ENCODE assay signal across 16 cellular contexts in the genomic region with DNA sequence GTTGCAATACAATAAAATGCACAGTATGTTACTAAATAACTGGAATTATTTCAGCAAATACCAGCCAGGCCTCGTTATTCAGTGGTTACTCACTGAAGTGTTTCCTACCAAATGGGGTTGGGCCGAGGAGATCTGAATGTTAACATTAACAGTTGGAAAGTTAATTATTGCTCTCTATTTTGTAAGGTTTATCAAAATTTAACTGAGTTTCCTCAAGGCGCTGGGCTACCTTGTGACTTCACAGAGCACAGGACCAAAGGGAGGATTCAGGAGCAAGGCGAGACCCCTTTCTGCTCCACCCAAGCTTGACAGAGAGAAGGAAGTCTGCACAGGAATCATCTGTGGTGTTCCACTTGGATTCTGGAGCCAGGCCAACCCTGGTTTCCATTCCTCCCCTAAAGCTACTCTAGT. TPM values are rescaled to one million over a fixed set of nuclear protein-coding genes. Genes with fewer than 3 reads are reported as not detected.
DNase-seq lines count a peak whose midpoint lies in the region; FAIRE-seq and TF ChIP-seq lines count a peak whose summit lies in the region.
"Had no signal": no experiment of that assay in that cellular context is flagged by ENCODE, and none has a peak within 500 bp of the region (broad histone marks: within the 10 kb centered on the region; RNA-seq: fewer than 3 reads in every experiment).

No MANE protein-coding gene starts in this region.

- DNase-seq in AG10803 (ENCODE audit: low read depth), result peak; percentile 83
- peak; percentile 90 for DNase-seq in RCC 7860 (ENCODE audit: low spot score)
- DNase-seq in esophagus muscularis mucosa (ENCODE audit: extremely low spot score), result peak; percentile 72
- no peak for DNase-seq in HuH-7 (ENCODE audit: low spot score)
- no peak for DNase-seq in occipital lobe (lab: John Stamatoyannopoulos, UW)
- no peak for DNase-seq in Peyer's patch
- DNase-seq in lower leg skin (ENCODE audit: low spot score in 2 of 2), result no peak
- DNase-seq: activated T-cell treated with anti-CD3 and anti-CD28 coated beads, Interleukin-2, amount 50 U/mL, for 48 hours; amygdala; DMS53; effector CD4-positive, alpha-beta T cell; T-helper 2 cell had no signal

- H3K36me3 Mint-ChIP-seq in nephron (ENCODE audit: low read depth), result peaks cover 80% of the 10 kb centered on the region
- H3K36me3 Mint-ChIP-seq: IgD-negative memory B cell, memory B cell had no signal

- H3K9me3 ChIP-seq in esophagus muscularis mucosa, result no peaks in the 10 kb centered on the region
- no peaks in the 10 kb centered on the region for H3K9me3 ChIP-seq in Peyer's patch
- H3K9me3 ChIP-seq: ovary had no signal

- H3K27ac Mint-ChIP-seq in nephron, result peak overlapping the region; percentile 72 to 95 (median 94)
- H3K27ac Mint-ChIP-seq: IgD-negative memory B cell, memory B cell had no signal

- H3K36me3 ChIP-seq in esophagus muscularis mucosa (peaks cover 0 to 23% (median 0%) of the 10 kb centered on the region in 4 donors), Peyer's patch (no peaks in the 10 kb centered on the region)
- H3K36me3 ChIP-seq: ovary had no signal

- H3K4me3 ChIP-seq in AG10803 (ENCODE audit: low read length) (no peak overlapping the region), esophagus muscularis mucosa (no peak overlapping the region), Peyer's patch (no peak overlapping the region), lower leg skin (ENCODE audit: low read depth, poor library complexity, severe bottlenecking) (no peak overlapping the region)
- H3K4me3 ChIP-seq: ovary had no signal

- H3K4me3 Mint-ChIP-seq in nephron, result peak overlapping the region in 1 of 3 experiments; percentile 46
- H3K4me3 Mint-ChIP-seq: IgD-negative memory B cell, memory B cell had no signal

- H3K9me3 Mint-ChIP-seq in nephron, result peaks cover 17% of the 10 kb centered on the region

- H3K4me1 Mint-ChIP-seq in nephron, result peaks cover 38% of the 10 kb centered on the region
- H3K4me1 Mint-ChIP-seq: IgD-negative memory B cell, memory B cell had no signal

- no peak for TF ChIP-seq EP300 in esophagus muscularis mucosa (IDR thresholded peaks at IDR 0.05)

- H3K27ac ChIP-seq in esophagus muscularis mucosa (replicated peaks in 1 of 4) (peak overlapping the region; percentile 66 to 71 (median 68)), Peyer's patch (no peak overlapping the region)
- H3K27ac ChIP-seq: ovary had no signal

- FAIRE-seq in RCC 7860 (lab: Jason Lieb, UNC), result peak; percentile 99

- TF ChIP-seq POLR2A in esophagus muscularis mucosa (IDR thresholded peaks at IDR 0.05; ENCODE audit: low read depth), result no peak
- TF ChIP-seq POLR2A in Peyer's patch (IDR thresholded peaks at IDR 0.05), result no peak
- TF ChIP-seq POLR2A in lower leg skin (IDR thresholded peaks at IDR 0.05), result no peak

- H3K27me3 ChIP-seq in esophagus muscularis mucosa (no peaks in the 10 kb centered on the region), Peyer's patch (no peaks in the 10 kb centered on the region)
- H3K27me3 ChIP-seq: ovary had no signal

- peaks cover 32 to 76% (median 56%) of the 10 kb centered on the region in 4 donors for H3K4me1 ChIP-seq in esophagus muscularis mucosa
- H3K4me1 ChIP-seq in Peyer's patch, result no peaks in the 10 kb centered on the region

- WGBS in esophagus muscularis mucosa, result 63% methylated on average over 4 of the region's 4 CpGs
- 62 to 66% methylated on average over 4 of the region's 4 CpGs for WGBS in lower leg skin, 2 donors

- no peaks in the 10 kb centered on the region for H3K27me3 Mint-ChIP-seq in nephron (ENCODE audit: low read depth)
- H3K27me3 Mint-ChIP-seq: IgD-negative memory B cell had no signal

- TF ChIP-seq CTCF in AG10803 (conservative IDR thresholded peaks at IDR 0.05; ENCODE audit: low read length), result no peak
- no peak for TF ChIP-seq CTCF in esophagus muscularis mucosa (IDR thresholded peaks at IDR 0.05)
- no peak for TF ChIP-seq CTCF in nephron (IDR thresholded peaks at IDR 0.05; ENCODE audit: unreplicated experiment in 3 of 3)
- TF ChIP-seq CTCF in Peyer's patch (IDR thresholded peaks at IDR 0.05), result no peak
- no peak for TF ChIP-seq CTCF in lower leg skin (IDR thresholded peaks at IDR 0.05)

- intact Hi-C loops in esophagus muscularis mucosa (cut with DNase I), result no loop called here
- intact Hi-C loops in lower leg skin (cut with DNase I; ENCODE audit: low total_unique reads), result no loop called here

RNA-seq across cellular contexts. Expression of a gene that starts 21.6 kb away (rescaled TPM):
- total RNA-seq in esophagus muscularis mucosa, result 100 to 1,000 TPM in 1 of 4 donors, 10 to 100 TPM in 3; 45.3 to 142 (median 56.6) TPM
- 17.3 TPM for total RNA-seq in occipital lobe
- 10 to 100 TPM in 2 of 4 donors, 1 to 10 TPM in 2; 5.1 to 52.0 (median 9.5) TPM for total RNA-seq in Peyer's patch
- total RNA-seq in lower leg skin, result 10 to 100 TPM in 1 of 4 donors, 1 to 10 TPM in 3; 2.2 to 15.9 (median 8.2) TPM

Comparison
In these comparisons a context has a peak if more than half of its experiments do, and no peak if none do; other contexts are left out.
1. DNase-seq: peak in AG10803 (single experiment), RCC 7860 (single experiment) and esophagus muscularis mucosa (single experiment); none in HuH-7 (single experiment), occipital lobe (single experiment), Peyer's patch (0 of 3) and lower leg skin (0 of 2).
2. H3K27ac ChIP-seq: peak in esophagus muscularis mucosa (4 of 4); none in Peyer's patch (0 of 4).